In genomic region chr6:120826253-120826652, GRCh38 we compare ENCODE assay signal across 8 cellular contexts.
A peak's percentile ranks its signal among the peaks of the same experiment; 100 is the strongest.
DNase-seq lines count a peak whose midpoint lies in the region; ATAC-seq and TF ChIP-seq lines count a peak whose summit lies in the region.

No MANE protein-coding gene starts in this region.

- H3K27ac Mint-ChIP-seq in activated CD4-positive, alpha-beta memory T cell treated with anti-CD3 and anti-CD28 coated beads for 36 hours, result no peak overlapping the region
- H3K27ac Mint-ChIP-seq in activated CD4-positive, alpha-beta memory T cell treated with anti-CD3 and anti-CD28 coated beads, Interleukin-2, amount 10 ng/mL, durations not matched to agents 7 days and 5 days, result no peak overlapping the region
- H3K27ac Mint-ChIP-seq in brain (no peak overlapping the region), neural crest cell (ENCODE audit: unreplicated experiment) (no peak overlapping the region)

- no peak overlapping the region for H3K4me3 Mint-ChIP-seq in activated CD4-positive, alpha-beta memory T cell treated with anti-CD3 and anti-CD28 coated beads for 36 hours
- no peak overlapping the region for H3K4me3 Mint-ChIP-seq in activated CD4-positive, alpha-beta memory T cell treated with anti-CD3 and anti-CD28 coated beads, Interleukin-2, amount 10 ng/mL, durations not matched to agents 7 days and 5 days
- no peak overlapping the region for H3K4me3 Mint-ChIP-seq in brain
- no peak overlapping the region for H3K4me3 Mint-ChIP-seq in neural crest cell

- TF ChIP-seq CTCF in brain (conservative IDR thresholded peaks at IDR 0.05) (peak; percentile 59 to 82), neural crest cell (conservative IDR thresholded peaks at IDR 0.05) (peak; percentile 78)

- peaks cover 1% of the 10 kb centered on the region for H3K9me3 Mint-ChIP-seq in activated CD4-positive, alpha-beta memory T cell treated with anti-CD3 and anti-CD28 coated beads for 36 hours
- H3K9me3 Mint-ChIP-seq in activated CD4-positive, alpha-beta memory T cell treated with anti-CD3 and anti-CD28 coated beads, Interleukin-2, amount 10 ng/mL, durations not matched to agents 7 days and 5 days, result no peaks in the 10 kb centered on the region
- H3K9me3 Mint-ChIP-seq in brain (peaks cover 0 to 6% (median 2%) of the 10 kb centered on the region in 5 experiments), neural crest cell (peaks cover 3% of the 10 kb centered on the region)

- H3K36me3 Mint-ChIP-seq in activated CD4-positive, alpha-beta memory T cell treated with anti-CD3 and anti-CD28 coated beads for 36 hours, result no peaks in the 10 kb centered on the region
- no peaks in the 10 kb centered on the region for H3K36me3 Mint-ChIP-seq in activated CD4-positive, alpha-beta memory T cell treated with anti-CD3 and anti-CD28 coated beads, Interleukin-2, amount 10 ng/mL, durations not matched to agents 7 days and 5 days (ENCODE audit: low read depth)
- H3K36me3 Mint-ChIP-seq in brain (no peaks in the 10 kb centered on the region), neural crest cell (ENCODE audit: low read depth) (no peaks in the 10 kb centered on the region)

- DNase-seq in activated CD4-positive, alpha-beta memory T cell treated with anti-CD3 and anti-CD28 coated beads for 36 hours, result peak; percentile 13
- no peak for DNase-seq in activated CD4-positive, alpha-beta memory T cell treated with anti-CD3 and anti-CD28 coated beads, Interleukin-2, amount 10 ng/mL, durations not matched to agents 7 days and 5 days
- DNase-seq in NCI-H1048 (lab: John Stamatoyannopoulos, UW) (peak; percentile 1), neural crest cell (ENCODE audit: low read depth, low spot score) (peak; percentile 25), NCI-H128 (lab: John Stamatoyannopoulos, UW; ENCODE audit: unreplicated experiment) (no peak)
- no peak for DNase-seq in activated naive CD4-positive, alpha-beta T cell treated with Interleukin-2 at 50 U/mL for 16 hours

- CTCF ChIA-PET in activated CD4-positive, alpha-beta memory T cell treated with anti-CD3 and anti-CD28 coated beads for 36 hours (lab: Charles Lee), result no interaction called here
- CTCF ChIA-PET in activated CD4-positive, alpha-beta memory T cell treated with anti-CD3 and anti-CD28 coated beads, Interleukin-2, amount 10 ng/mL, durations not matched to agents 7 days and 5 days (lab: Charles Lee), result no interaction called here

- ATAC-seq in GM21381 (IDR thresholded peaks at IDR 0.05; ENCODE audit: unreplicated experiment), result no peak

- intact Hi-C loops in activated CD4-positive, alpha-beta memory T cell treated with anti-CD3 and anti-CD28 coated beads for 36 hours (cut with micrococcal nuclease), result loop anchor here (10.0 kb wide), 1 partner anchor 1681 kb away; no protein-coding TSS in a partner anchor

- POLR2A ChIA-PET in activated CD4-positive, alpha-beta memory T cell treated with anti-CD3 and anti-CD28 coated beads for 36 hours (lab: Charles Lee), result no interaction called here
- POLR2A ChIA-PET in activated CD4-positive, alpha-beta memory T cell treated with anti-CD3 and anti-CD28 coated beads, Interleukin-2, amount 10 ng/mL, durations not matched to agents 7 days and 5 days (lab: Charles Lee), result no interaction called here

- H3K27me3 Mint-ChIP-seq in activated CD4-positive, alpha-beta memory T cell treated with anti-CD3 and anti-CD28 coated beads for 36 hours, result no peaks in the 10 kb centered on the region
- H3K27me3 Mint-ChIP-seq in activated CD4-positive, alpha-beta memory T cell treated with anti-CD3 and anti-CD28 coated beads, Interleukin-2, amount 10 ng/mL, durations not matched to agents 7 days and 5 days, result no peaks in the 10 kb centered on the region
- H3K27me3 Mint-ChIP-seq in brain (peaks cover 4% of the 10 kb centered on the region), neural crest cell (ENCODE audit: low read depth) (peaks cover 4% of the 10 kb centered on the region)

- H3K4me1 Mint-ChIP-seq in activated CD4-positive, alpha-beta memory T cell treated with anti-CD3 and anti-CD28 coated beads for 36 hours (ENCODE audit: low read depth), result no peaks in the 10 kb centered on the region
- H3K4me1 Mint-ChIP-seq in activated CD4-positive, alpha-beta memory T cell treated with anti-CD3 and anti-CD28 coated beads, Interleukin-2, amount 10 ng/mL, durations not matched to agents 7 days and 5 days, result no peaks in the 10 kb centered on the region
- H3K4me1 Mint-ChIP-seq in brain (peaks cover 9% of the 10 kb centered on the region), neural crest cell (no peaks in the 10 kb centered on the region)

Comparison
In these comparisons a context has a peak if more than half of its experiments do, and no peak if none do; other contexts are left out.
1. DNase-seq: peak in activated CD4-positive, alpha-beta memory T cell treated with anti-CD3 and anti-CD28 coated beads for 36 hours (single experiment), NCI-H1048 (single experiment) and neural crest cell (single experiment); none in activated CD4-positive, alpha-beta memory T cell treated with anti-CD3 and anti-CD28 coated beads, Interleukin-2, amount 10 ng/mL, durations not matched to agents 7 days and 5 days (single experiment), NCI-H128 (single experiment) and activated naive CD4-positive, alpha-beta T cell treated with Interleukin-2 at 50 U/mL for 16 hours (single experiment).